In the genomic region with DNA sequence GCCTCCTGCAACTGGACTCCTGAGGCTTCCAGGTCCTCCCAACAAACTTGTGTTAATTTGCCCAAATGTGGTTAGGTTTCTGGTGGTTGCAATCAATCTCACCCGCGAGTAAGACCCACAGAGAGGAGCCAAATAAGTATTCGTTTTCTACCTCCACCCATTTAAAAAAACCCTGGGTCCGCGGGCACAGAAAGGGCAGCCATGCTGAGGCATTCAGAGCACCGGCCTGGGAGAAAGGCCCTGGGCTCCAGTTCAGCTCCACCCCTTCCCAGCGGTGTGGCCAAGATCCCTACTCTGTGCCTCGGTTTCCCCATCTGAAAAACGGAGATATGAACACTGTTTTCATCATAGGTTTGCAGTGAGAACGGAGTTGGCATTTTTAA, we compare ENCODE assay signal across 26 cellular contexts.
"Had no signal": no experiment of that assay in that cellular context is flagged by ENCODE, and none has a peak within 500 bp of the region (broad histone marks: within the 10 kb centered on the region; RNA-seq: fewer than 3 reads in every experiment).

No MANE protein-coding gene starts in this region.

- H3K27me3 Mint-ChIP-seq: activated CD4-positive, alpha-beta memory T cell treated with anti-CD3 and anti-CD28 coated beads, Interleukin-2, amount 10 ng/mL, durations not matched to agents 7 days and 5 days; activated naive CD4-positive, alpha-beta T cell treated with anti-CD3 and anti-CD28 coated beads, Interleukin-2, amount 10 ng/mL, durations not matched to agents 7 days and 5 days; activated naive CD8-positive, alpha-beta T cell; activated naive CD8-positive, alpha-beta T cell treated with anti-CD3 and anti-CD28 coated beads, Interleukin-2, amount 50 U/mL, for 24 hours; brain; IgD-negative memory B cell had no signal

- ATAC-seq: activated naive CD8-positive, alpha-beta T cell treated with anti-CD3 and anti-CD28 coated beads, Interleukin-2, amount 50 U/mL, for 24 hours; Panc1 had no signal

- H3K27ac Mint-ChIP-seq: activated CD4-positive, alpha-beta memory T cell treated with anti-CD3 and anti-CD28 coated beads, Interleukin-2, amount 10 ng/mL, durations not matched to agents 7 days and 5 days; activated naive CD4-positive, alpha-beta T cell treated with anti-CD3 and anti-CD28 coated beads, Interleukin-2, amount 10 ng/mL, durations not matched to agents 7 days and 5 days; activated naive CD8-positive, alpha-beta T cell; activated naive CD8-positive, alpha-beta T cell treated with anti-CD3 and anti-CD28 coated beads, Interleukin-2, amount 50 U/mL, for 24 hours; activated T-helper 2 cell treated with anti-CD3 and anti-CD28 coated beads, Interferon-gamma antibody, Interleukin-2, Interleukin-4, amounts not matched to agents 10 μg/mL and 5 μg/mL and 100 μg/mL, durations not matched to agents 14 hours and 24 hours and 36 hours; brain; IgD-negative memory B cell had no signal

- DNase-seq: activated CD4-positive, alpha-beta memory T cell treated with anti-CD3 and anti-CD28 coated beads, Interleukin-2, amount 10 ng/mL, durations not matched to agents 7 days and 5 days; activated CD4-positive, alpha-beta T cell treated with anti-CD3 and anti-CD28 coated beads for 1 hour; activated CD4-positive, alpha-beta T cell treated with anti-CD3 and anti-CD28 coated beads for 48 hours; activated CD4-positive, CD25-positive, alpha-beta regulatory T cell; activated naive CD4-positive, alpha-beta T cell treated with anti-CD3 and anti-CD28 coated beads, Interleukin-2, amount 10 ng/mL, durations not matched to agents 7 days and 5 days; activated naive CD8-positive, alpha-beta T cell treated with anti-CD3 and anti-CD28 coated beads, Interleukin-2, amount 50 U/mL, for 24 hours; activated T-cell treated with anti-CD3 and anti-CD28 coated beads, Interleukin-2, amount 50 U/mL, for 1 hour; anterior cingulate cortex; central memory CD4-positive, alpha-beta T cell; Karpas-422; KBM-7; NCI-H1105 treated with DMSO at 0.1 percent for 48 hours; NCI-H1436; NCI-H1694; NCI-H1930; NCI-H2081 treated with DMSO at 0.1 percent for 48 hours; NCI-H345; NCI-H524 treated with DMSO at 0.1 percent for 48 hours; SHP77 treated with DMSO at 0.1 percent for 48 hours; T1000; WERI-Rb-1 had no signal

- H3K4me3 Mint-ChIP-seq: activated CD4-positive, alpha-beta memory T cell treated with anti-CD3 and anti-CD28 coated beads, Interleukin-2, amount 10 ng/mL, durations not matched to agents 7 days and 5 days; activated naive CD4-positive, alpha-beta T cell treated with anti-CD3 and anti-CD28 coated beads, Interleukin-2, amount 10 ng/mL, durations not matched to agents 7 days and 5 days; activated naive CD8-positive, alpha-beta T cell; activated naive CD8-positive, alpha-beta T cell treated with anti-CD3 and anti-CD28 coated beads, Interleukin-2, amount 50 U/mL, for 24 hours; brain; IgD-negative memory B cell had no signal

- H3K36me3 Mint-ChIP-seq: activated naive CD4-positive, alpha-beta T cell treated with anti-CD3 and anti-CD28 coated beads, Interleukin-2, amount 10 ng/mL, durations not matched to agents 7 days and 5 days; brain had no signal

- H3K9me3 Mint-ChIP-seq: activated CD4-positive, alpha-beta memory T cell treated with anti-CD3 and anti-CD28 coated beads, Interleukin-2, amount 10 ng/mL, durations not matched to agents 7 days and 5 days; activated naive CD4-positive, alpha-beta T cell treated with anti-CD3 and anti-CD28 coated beads, Interleukin-2, amount 10 ng/mL, durations not matched to agents 7 days and 5 days; activated naive CD8-positive, alpha-beta T cell treated with anti-CD3 and anti-CD28 coated beads, Interleukin-2, amount 50 U/mL, for 24 hours; activated T-helper 2 cell treated with anti-CD3 and anti-CD28 coated beads, Interferon-gamma antibody, Interleukin-2, Interleukin-4, amounts not matched to agents 10 μg/mL and 5 μg/mL and 100 μg/mL, durations not matched to agents 14 hours and 24 hours and 36 hours; brain; IgD-negative memory B cell had no signal

- H3K4me1 Mint-ChIP-seq: activated CD4-positive, alpha-beta memory T cell treated with anti-CD3 and anti-CD28 coated beads, Interleukin-2, amount 10 ng/mL, durations not matched to agents 7 days and 5 days; activated naive CD4-positive, alpha-beta T cell treated with anti-CD3 and anti-CD28 coated beads, Interleukin-2, amount 10 ng/mL, durations not matched to agents 7 days and 5 days; activated naive CD8-positive, alpha-beta T cell treated with anti-CD3 and anti-CD28 coated beads, Interleukin-2, amount 50 U/mL, for 24 hours; IgD-negative memory B cell had no signal

- H3K27ac ChIP-seq: WERI-Rb-1 had no signal
